In genomic region chr11:33291004-33291777, GRCh38 we compare ENCODE assay signal across 8 cellular contexts. TPM values are rescaled to one million over a fixed set of nuclear protein-coding genes. Genes with fewer than 3 reads are reported as not detected.
A peak's percentile ranks its signal among the peaks of the same experiment; 100 is the strongest.
DNase-seq lines count a peak whose midpoint lies in the region; ATAC-seq and TF ChIP-seq lines count a peak whose summit lies in the region.

No MANE protein-coding gene starts in this region.

- no peaks in the 10 kb centered on the region for H3K9me3 ChIP-seq in right atrium auricular region

- no peak for TF ChIP-seq CTCF in 22Rv1 (IDR thresholded peaks at IDR 0.05)
- no peak for TF ChIP-seq CTCF in right atrium auricular region (IDR thresholded peaks at IDR 0.05)

- H3K27me3 ChIP-seq in right atrium auricular region = no peaks in the 10 kb centered on the region

- ATAC-seq in GM19455 (IDR thresholded peaks at IDR 0.05; ENCODE audit: unreplicated experiment) (peak; percentile 95), HG03442 (IDR thresholded peaks at IDR 0.05; ENCODE audit: unreplicated experiment) (peak; percentile 97), HG03571 (IDR thresholded peaks at IDR 0.05; ENCODE audit: unreplicated experiment) (no peak), HG03135 (IDR thresholded peaks at IDR 0.05; ENCODE audit: unreplicated experiment) (no peak)

- H3K4me1 ChIP-seq in right atrium auricular region = peaks cover 0 to 70% of the 10 kb centered on the region in 2 donors

- DNase-seq in right atrium auricular region (ENCODE audit: low spot score) (no peak), NCI-H524 (lab: John Stamatoyannopoulos, UW) (no peak)
- no peak for DNase-seq in activated CD4-positive, alpha-beta T cell treated with anti-CD3 and anti-CD28 coated beads for 48 hours

- no peak overlapping the region for H3K4me3 ChIP-seq in right atrium auricular region

- H3K36me3 ChIP-seq in right atrium auricular region = peaks cover 11% of the 10 kb centered on the region

- H3K27ac ChIP-seq in 22Rv1 (0 out of 2 replicates have a peak overlapping the region, but pooled peaks have one; percentile 11), right atrium auricular region (peak overlapping the region; percentile 71 to 87)

RNA-seq across cellular contexts. Expression of gene HIPK3, which starts 34.0 kb away (rescaled TPM):
- 100 to 1,000 TPM; 142 to 209 TPM for total RNA-seq in right atrium auricular region

Comparison
In these comparisons a context has a peak if more than half of its experiments do, and no peak if none do; other contexts are left out.
1. ATAC-seq: peak in GM19455 (single experiment) and HG03442 (single experiment); none in HG03571 (single experiment) and HG03135 (single experiment).